ENCODE assay signal across 10 cellular contexts in genomic region chr18:46950064-46950656, GRCh38. TPM values are rescaled to one million over a fixed set of nuclear protein-coding genes. Genes with fewer than 3 reads are reported as not detected.
DNase-seq lines count a peak whose midpoint lies in the region; ATAC-seq and TF ChIP-seq lines count a peak whose summit lies in the region.
"Had no signal": no experiment of that assay in that cellular context is flagged by ENCODE, and none has a peak within 500 bp of the region (broad histone marks: within the 10 kb centered on the region; RNA-seq: fewer than 3 reads in every experiment).

No MANE protein-coding gene starts in this region.

- H3K36me3 ChIP-seq in uterus (no peaks in the 10 kb centered on the region), upper lobe of left lung (no peaks in the 10 kb centered on the region)
- H3K36me3 ChIP-seq: SJCRH30 had no signal

- H3K27ac ChIP-seq in uterus (no peak overlapping the region), upper lobe of left lung (no peak overlapping the region)
- H3K27ac ChIP-seq: coronary artery, SJCRH30 had no signal

- DNase-seq in AG10803 (ENCODE audit: low read depth): peak; percentile 3
- DNase-seq in GM20000 (ENCODE audit: low spot score): peak; percentile 55
- DNase-seq in NCI-H82 treated with DMSO at 0.1 percent for 48 hours (lab: John Stamatoyannopoulos, UW; ENCODE audit: unreplicated experiment): peak; percentile 30
- peak in 1 of 2 donors; percentile 38 for DNase-seq in foreskin fibroblast
- no peak for DNase-seq in uterus
- DNase-seq in upper lobe of left lung: no peak

- no peaks in the 10 kb centered on the region for H3K27me3 ChIP-seq in uterus
- H3K27me3 ChIP-seq in upper lobe of left lung: peaks cover 0 to 3% (median 0%) of the 10 kb centered on the region in 4 donors
- H3K27me3 ChIP-seq: SJCRH30 had no signal

- intact Hi-C loops in uterus (cut with DNase I; ENCODE audit: low total_unique reads): no loop called here

- ATAC-seq in HG02610 (IDR thresholded peaks at IDR 0.05; ENCODE audit: unreplicated experiment) (no peak), upper lobe of left lung (ENCODE audit: low FRiP score in 2 of 2) (no peak), GM21360 (IDR thresholded peaks at IDR 0.05; ENCODE audit: unreplicated experiment) (no peak)

- no peak for TF ChIP-seq EP300 in upper lobe of left lung (IDR thresholded peaks at IDR 0.05)

- TF ChIP-seq POLR2A in uterus (IDR thresholded peaks at IDR 0.05) (no peak), upper lobe of left lung (IDR thresholded peaks at IDR 0.05) (no peak)

- WGBS in upper lobe of left lung, 2 donors: 68 to 79% methylated on average over 5 of the region's 5 CpGs

- H3K4me3 ChIP-seq in AG10803 (ENCODE audit: low read length): no peak overlapping the region
- H3K4me3 ChIP-seq in foreskin fibroblast (ENCODE audit: low read depth in 1 of 2, low read length in 2 of 2): no peak overlapping the region
- no peak overlapping the region for H3K4me3 ChIP-seq in uterus
- H3K4me3 ChIP-seq in upper lobe of left lung: no peak overlapping the region
- H3K4me3 ChIP-seq: coronary artery, SJCRH30 had no signal

- TF ChIP-seq CTCF in AG10803 (conservative IDR thresholded peaks at IDR 0.05; ENCODE audit: low read length) (peak; percentile 48), GM20000 (IDR thresholded peaks at IDR 0.05; ENCODE audit: extremely low read depth, missing control alignments) (peak; percentile 38), foreskin fibroblast (IDR thresholded peaks at IDR 0.05; ENCODE audit: low read depth, low read length) (peak; percentile 40), uterus (IDR thresholded peaks at IDR 0.05) (no peak), upper lobe of left lung (IDR thresholded peaks at IDR 0.05) (no peak)

- H3K4me1 ChIP-seq in uterus (no peaks in the 10 kb centered on the region), upper lobe of left lung (peaks cover 0 to 14% (median 0%) of the 10 kb centered on the region in 4 donors)

- no peaks in the 10 kb centered on the region for H3K9me3 ChIP-seq in uterus
- no peaks in the 10 kb centered on the region for H3K9me3 ChIP-seq in upper lobe of left lung
- H3K9me3 ChIP-seq: SJCRH30 had no signal

RNA-seq across cellular contexts. Expression of gene KATNAL2, which starts 32.8 kb away (rescaled TPM):
- total RNA-seq in uterus (10 to 100 TPM in 1 of 4 donors, 1 to 10 TPM in 2, not detected in 1; 2.8 to 14.3 (median 3.6) TPM), upper lobe of left lung (10 to 100 TPM in 1 of 6 donors, 1 to 10 TPM in 5; 1.6 to 12.6 (median 5.5) TPM)

RNA-seq across cellular contexts. Expression of gene PIAS2, which starts 32.9 kb away (rescaled TPM):
- total RNA-seq in uterus (10 to 100 TPM; 13.1 to 68.6 (median 34.8) TPM), upper lobe of left lung (10 to 100 TPM; 18.4 to 33.5 (median 30.4) TPM)

Comparison
In these comparisons a context has a peak if more than half of its experiments do, and no peak if none do; other contexts are left out.
1. DNase-seq: peak in AG10803 (single experiment), GM20000 (single experiment) and NCI-H82 treated with DMSO at 0.1 percent for 48 hours (single experiment); none in uterus (0 of 2) and upper lobe of left lung (0 of 2).
2. CTCF ChIP-seq: peak in AG10803 (single experiment), GM20000 (single experiment) and foreskin fibroblast (single experiment); none in uterus (0 of 4) and upper lobe of left lung (0 of 6).